In the genomic region with DNA sequence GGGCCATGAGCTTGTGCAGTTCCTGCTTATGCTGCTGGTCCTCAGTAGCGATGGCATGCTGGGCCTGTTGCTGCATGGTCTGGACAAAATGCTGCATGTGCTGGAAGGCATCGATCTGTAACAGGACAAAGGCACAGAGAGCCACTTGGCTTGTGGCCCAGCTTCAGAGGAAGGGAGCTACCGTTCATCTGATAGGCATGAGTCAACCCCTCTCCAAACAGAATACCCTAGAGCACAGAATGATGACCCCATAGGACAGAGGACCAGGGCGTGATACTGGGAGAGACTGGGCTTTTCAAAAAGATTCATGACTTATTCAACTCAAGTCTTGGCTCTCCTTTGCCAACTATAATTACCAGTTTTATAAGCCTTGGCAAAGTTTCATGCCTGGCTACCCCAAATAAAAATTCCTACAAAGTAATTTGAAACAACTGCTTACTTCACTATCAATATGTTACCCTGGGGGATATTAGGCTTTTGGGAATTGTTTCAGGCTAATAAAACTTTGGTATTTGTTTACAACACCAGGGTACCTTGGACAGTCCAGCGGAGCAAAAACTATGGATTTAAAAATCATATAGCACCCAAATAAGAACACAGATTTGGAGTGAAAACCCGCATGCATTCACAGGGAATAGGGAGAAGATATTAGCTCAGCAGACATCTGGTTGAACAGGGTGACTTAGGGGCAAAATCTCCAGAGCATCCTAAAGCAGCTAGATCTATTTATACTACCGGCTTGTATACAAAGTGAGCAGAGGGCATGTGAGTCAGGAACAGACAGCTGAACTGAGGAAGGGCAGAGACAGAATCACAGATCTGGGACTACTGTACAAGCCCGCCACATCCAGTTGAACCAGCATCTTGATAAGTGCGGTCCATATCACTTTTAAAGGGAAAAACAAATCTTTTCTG, we compare ENCODE assay signal across 12 cellular contexts. TPM values are rescaled to one million over a fixed set of nuclear protein-coding genes. Genes with fewer than 3 reads are reported as not detected.
A peak's percentile ranks its signal among the peaks of the same experiment; 100 is the strongest.
DNase-seq lines count a peak whose midpoint lies in the region; ATAC-seq and TF ChIP-seq lines count a peak whose summit lies in the region.
"Had no signal": no experiment of that assay in that cellular context is flagged by ENCODE, and none has a peak within 500 bp of the region (broad histone marks: within the 10 kb centered on the region; RNA-seq: fewer than 3 reads in every experiment).

No MANE protein-coding gene starts in this region.

- no peak overlapping the region for H3K9ac ChIP-seq in adipocyte (ENCODE audit: low read length)

- peak; percentile 49 for DNase-seq in AG08395 (ENCODE audit: low spot score)
- peak; percentile 26 for DNase-seq in HS-5 (ENCODE audit: low read depth)
- peak; percentile 19 for DNase-seq in adipocyte (ENCODE audit: low read depth)
- peak in 1 of 5 donors; percentile 31 for DNase-seq in heart left ventricle
- no peak for DNase-seq in type B pancreatic cell (ENCODE audit: extremely low spot score, unreplicated experiment)
- no peak for DNase-seq in midbrain (lab: John Stamatoyannopoulos, UW)
- DNase-seq: NK-92 treated with Interleukin-12 subunit alpha and Interleukin-12 subunit beta, amount 100 ng/mL, for 24 hours; pancreas had no signal

- H3K36me3 Mint-ChIP-seq in type B pancreatic cell = peaks cover 21% of the 10 kb centered on the region

- H3K36me3 ChIP-seq in adipocyte (ENCODE audit: control insufficient read depth, insufficient read depth, low read length, severe bottlenecking) (peaks cover 78% of the 10 kb centered on the region), heart left ventricle (peaks cover 3 to 99% (median 81%) of the 10 kb centered on the region in 9 donors)

- TF ChIP-seq POLR2A in heart left ventricle (IDR thresholded peaks at IDR 0.05) = no peak

- H3K9me3 ChIP-seq in adipocyte (ENCODE audit: control insufficient read depth, low read length) = no peaks in the 10 kb centered on the region
- no peaks in the 10 kb centered on the region for H3K9me3 ChIP-seq in heart left ventricle
- H3K9me3 ChIP-seq: pancreas had no signal

- peak overlapping the region in 4 of 12 donors; percentile 11 to 73 (median 39) for H3K27ac ChIP-seq in heart left ventricle
- H3K27ac ChIP-seq: HL-60, pancreas had no signal

- H3K4me1 Mint-ChIP-seq in type B pancreatic cell (ENCODE audit: unreplicated experiment) = no peaks in the 10 kb centered on the region

- WGBS in heart left ventricle, 4 donors = 58 to 64% (median 59%) methylated on average over 7 to 9 of the region's 9 CpGs

- ATAC-seq in heart left ventricle (peak; percentile 20 to 66 (median 58)), GM21526 (IDR thresholded peaks at IDR 0.05; ENCODE audit: low FRiP score, unreplicated experiment) (no peak), GM19463 (IDR thresholded peaks at IDR 0.05; ENCODE audit: unreplicated experiment) (no peak)
- ATAC-seq: pancreas had no signal

- H3K27me3 Mint-ChIP-seq in type B pancreatic cell = no peaks in the 10 kb centered on the region

- peaks cover 29% of the 10 kb centered on the region for H3K4me1 ChIP-seq in adipocyte (ENCODE audit: control insufficient read depth, insufficient read depth, low read length)
- peaks cover 0 to 43% (median 5%) of the 10 kb centered on the region in 12 donors for H3K4me1 ChIP-seq in heart left ventricle
- H3K4me1 ChIP-seq: pancreas had no signal

- H3K9me3 Mint-ChIP-seq in type B pancreatic cell = no peaks in the 10 kb centered on the region

- H3K4me3 Mint-ChIP-seq in type B pancreatic cell = no peak overlapping the region

- intact Hi-C loops in heart left ventricle (cut with DNase I) = no loop called here

- H3K27me3 ChIP-seq in adipocyte (replicated peaks; ENCODE audit: control insufficient read depth, insufficient read depth, low read length) (no peaks in the 10 kb centered on the region), heart left ventricle (no peaks in the 10 kb centered on the region)
- H3K27me3 ChIP-seq: pancreas had no signal

- TF ChIP-seq CTCF in heart left ventricle (IDR thresholded peaks at IDR 0.05) (no peak), type B pancreatic cell (conservative IDR thresholded peaks at IDR 0.05) (no peak)

- H3K27ac Mint-ChIP-seq in type B pancreatic cell = no peak overlapping the region

- H3K4me3 ChIP-seq in adipocyte (ENCODE audit: low read length) (no peak overlapping the region), heart left ventricle (no peak overlapping the region)
- H3K4me3 ChIP-seq: pancreas had no signal

RNA-seq across cellular contexts. Expression of a gene that starts 34.9 kb away (rescaled TPM):
- total RNA-seq in heart left ventricle = 10 to 100 TPM; 19.4 to 34.8 (median 22.5) TPM
- 10 to 100 TPM; 16.4 to 24.6 TPM for polyA plus RNA-seq in heart left ventricle
- total RNA-seq in type B pancreatic cell (ENCODE audit: low replicate concordance) = 63.5 and 81.8 TPM in 2 replicates

RNA-seq across cellular contexts. Expression of a gene that starts 54.5 kb away (rescaled TPM):
- total RNA-seq in heart left ventricle = 1 to 10 TPM in 4 of 9 donors, under 1 TPM in 4, not detected in 1; 0.21 to 2.6 (median 1.0) TPM
- polyA plus RNA-seq in heart left ventricle = under 1 TPM; 0.15 to 0.27 TPM
- 0.70 TPM in 1 of 2 replicates, not detected in the other for total RNA-seq in type B pancreatic cell (ENCODE audit: low replicate concordance)
- total RNA-seq: activated CD8-positive, alpha-beta memory T cell treated with anti-CD3 and anti-CD28 coated beads for 36 hours had no signal

Comparison
In these comparisons a context has a peak if more than half of its experiments do, and no peak if none do; other contexts are left out.
1. DNase-seq: peak in AG08395 (single experiment), HS-5 (single experiment) and adipocyte (single experiment); none in type B pancreatic cell (single experiment) and midbrain (single experiment).
2. ATAC-seq: peak in heart left ventricle (4 of 4); none in GM21526 (single experiment) and GM19463 (single experiment).